Comparison of ENCODE assay signal across 8 cellular contexts in the genomic region with DNA sequence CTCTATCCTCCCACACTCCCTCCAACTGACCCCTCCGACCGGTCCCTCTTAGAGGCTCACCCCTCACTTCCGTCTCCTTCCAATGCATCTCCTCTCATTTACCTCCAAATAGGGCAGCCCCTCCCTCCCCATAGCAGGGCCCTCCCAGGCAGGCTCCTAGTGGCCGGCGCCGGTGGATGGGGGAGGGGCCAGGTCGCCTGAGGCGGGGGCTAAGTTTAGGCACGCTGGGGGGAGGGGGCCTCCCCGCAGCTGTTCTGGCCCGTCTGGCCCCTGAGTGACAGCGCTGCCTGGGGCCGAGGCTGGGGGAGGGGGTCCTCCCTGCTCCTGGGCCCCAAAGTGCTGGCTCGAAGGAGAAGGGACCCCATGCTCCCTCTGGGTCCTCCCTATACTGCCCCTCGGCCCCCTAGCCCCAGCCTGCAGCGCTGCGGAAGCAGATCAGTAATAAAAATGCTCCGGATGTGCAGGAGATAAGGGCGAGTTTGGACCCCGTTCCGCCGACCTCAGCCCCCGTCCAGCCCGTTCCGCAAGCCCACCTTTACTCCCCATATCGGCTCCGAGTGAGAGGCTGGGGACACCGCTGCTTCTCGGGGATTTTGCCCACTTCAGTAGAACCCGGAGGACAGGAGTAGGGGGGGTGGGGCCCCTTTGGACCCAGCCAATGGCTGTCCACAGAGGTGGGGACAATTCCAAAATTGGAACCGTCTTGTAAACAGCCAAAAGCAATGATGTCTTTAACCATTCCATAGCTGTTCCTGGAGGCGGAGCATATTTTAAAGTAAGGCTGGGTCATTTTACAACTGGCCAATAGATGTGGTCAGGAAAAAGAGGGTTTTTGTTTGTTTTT. TPM values are rescaled to one million over a fixed set of nuclear protein-coding genes. Genes with fewer than 3 reads are reported as not detected.
DNase-seq lines count a peak whose midpoint lies in the region; ATAC-seq and TF ChIP-seq lines count a peak whose summit lies in the region.

No MANE protein-coding gene starts in this region.

- peak overlapping the region; percentile 93 to 95 (median 94) for H3K4me3 Mint-ChIP-seq in nephron

- no peaks in the 10 kb centered on the region for H3K9me3 Mint-ChIP-seq in nephron

- no peak for ATAC-seq in GM18505 (IDR thresholded peaks at IDR 0.05; ENCODE audit: unreplicated experiment)
- no peak for ATAC-seq in GM19452 (IDR thresholded peaks at IDR 0.05; ENCODE audit: unreplicated experiment)

- peaks cover 5% of the 10 kb centered on the region; the same call in 1 of the 2 replicates for H3K4me1 ChIP-seq in SJCRH30
- H3K4me1 ChIP-seq in esophagus muscularis mucosa = peaks cover 22 to 45% (median 43%) of the 10 kb centered on the region in 4 donors

- WGBS in esophagus muscularis mucosa = 8% methylated on average over 21 of the region's 32 CpGs

- intact Hi-C loops in esophagus muscularis mucosa (cut with DNase I) = no loop called here

- no peaks in the 10 kb centered on the region for H3K36me3 Mint-ChIP-seq in nephron (ENCODE audit: low read depth)

- H3K36me3 ChIP-seq in SJCRH30 (no peaks in the 10 kb centered on the region), esophagus muscularis mucosa (peaks cover 0 to 10% (median 4%) of the 10 kb centered on the region in 4 donors)

- H3K27ac Mint-ChIP-seq in nephron = peak overlapping the region; percentile 62 to 98 (median 93)

- H3K27ac ChIP-seq in SJCRH30 (peak overlapping the region; percentile 99), esophagus muscularis mucosa (replicated peaks in 1 of 4) (peak overlapping the region; percentile 82 to 87 (median 85))

- peaks cover 26% of the 10 kb centered on the region for H3K4me1 Mint-ChIP-seq in nephron

- TF ChIP-seq EP300 in esophagus muscularis mucosa (IDR thresholded peaks at IDR 0.05) = no peak

- H3K27me3 ChIP-seq in SJCRH30 (no peaks in the 10 kb centered on the region), esophagus muscularis mucosa (peaks cover 0 to 4% (median 0%) of the 10 kb centered on the region in 4 donors)

- peak; percentile 19 for TF ChIP-seq POLR2A in GM18505 (IDR thresholded peaks at IDR 0.05; ENCODE audit: borderline replicate concordance, extremely low read depth, insufficient read depth, insufficient read length)
- no peak for TF ChIP-seq POLR2A in esophagus muscularis mucosa (IDR thresholded peaks at IDR 0.05; ENCODE audit: low read depth)

- peak overlapping the region; percentile 73 for H3K4me3 ChIP-seq in SJCRH30
- peak overlapping the region; percentile 65 to 81 (median 68) for H3K4me3 ChIP-seq in esophagus muscularis mucosa

- H3K27me3 Mint-ChIP-seq in nephron (ENCODE audit: low read depth) = peaks cover 30% of the 10 kb centered on the region

- TF ChIP-seq CTCF in esophagus muscularis mucosa (IDR thresholded peaks at IDR 0.05) (no peak), nephron (IDR thresholded peaks at IDR 0.05; ENCODE audit: unreplicated experiment in 3 of 3) (no peak)

- H3K9me3 ChIP-seq in SJCRH30 (replicated peaks) = no peaks in the 10 kb centered on the region
- H3K9me3 ChIP-seq in esophagus muscularis mucosa = no peaks in the 10 kb centered on the region

- DNase-seq in SJCRH30 = peak; percentile 95 to 96
- no peak for DNase-seq in esophagus muscularis mucosa (ENCODE audit: extremely low spot score)
- DNase-seq in pons (ENCODE audit: low spot score) = no peak
- no peak for DNase-seq in NCI-H446 treated with DMSO at 0.1 percent for 48 hours (lab: John Stamatoyannopoulos, UW)
- no peak for DNase-seq in NCI-H345 (lab: John Stamatoyannopoulos, UW)

RNA-seq across cellular contexts. Expression of a gene that starts 4.0 kb away (rescaled TPM):
- 29.3 and 30.9 TPM in 2 replicates for total RNA-seq in SJCRH30 (2014; rRNA removed; shearing (Covaris generic))
- total RNA-seq in esophagus muscularis mucosa = 10 to 100 TPM in 3 of 4 donors, 1 to 10 TPM in 1; 7.0 to 23.6 (median 17.2) TPM

RNA-seq across cellular contexts. Expression of a gene that starts 5.4 kb away (rescaled TPM):
- 1.0 and 1.4 TPM in 2 replicates for total RNA-seq in SJCRH30 (2014; rRNA removed; shearing (Covaris generic))
- 1 to 10 TPM; 1.6 to 3.8 (median 3.0) TPM for total RNA-seq in esophagus muscularis mucosa

RNA-seq across cellular contexts. Expression of a gene that starts 14.4 kb away (rescaled TPM):
- total RNA-seq in SJCRH30 (2014; rRNA removed; shearing (Covaris generic)) = 43.8 and 48.8 TPM in 2 replicates
- 100 to 1,000 TPM; 172 to 321 (median 210) TPM for total RNA-seq in esophagus muscularis mucosa

RNA-seq across cellular contexts. Expression of a gene that starts 25.1 kb away (rescaled TPM):
- total RNA-seq in SJCRH30 (2014; rRNA removed; shearing (Covaris generic)) = 0.35 and 0.40 TPM in 2 replicates
- total RNA-seq in esophagus muscularis mucosa = 10 to 100 TPM in 2 of 4 donors, 1 to 10 TPM in 2; 2.2 to 25.2 (median 6.9) TPM

Comparison
In these comparisons a context has a peak if more than half of its experiments do, and no peak if none do; other contexts are left out.
1. DNase-seq: peak in SJCRH30 (2 of 2); none in esophagus muscularis mucosa (single experiment), pons (single experiment), NCI-H446 treated with DMSO at 0.1 percent for 48 hours (single experiment) and NCI-H345 (single experiment).